1 cellular context compared by ENCODE assay signal in the genomic region with DNA sequence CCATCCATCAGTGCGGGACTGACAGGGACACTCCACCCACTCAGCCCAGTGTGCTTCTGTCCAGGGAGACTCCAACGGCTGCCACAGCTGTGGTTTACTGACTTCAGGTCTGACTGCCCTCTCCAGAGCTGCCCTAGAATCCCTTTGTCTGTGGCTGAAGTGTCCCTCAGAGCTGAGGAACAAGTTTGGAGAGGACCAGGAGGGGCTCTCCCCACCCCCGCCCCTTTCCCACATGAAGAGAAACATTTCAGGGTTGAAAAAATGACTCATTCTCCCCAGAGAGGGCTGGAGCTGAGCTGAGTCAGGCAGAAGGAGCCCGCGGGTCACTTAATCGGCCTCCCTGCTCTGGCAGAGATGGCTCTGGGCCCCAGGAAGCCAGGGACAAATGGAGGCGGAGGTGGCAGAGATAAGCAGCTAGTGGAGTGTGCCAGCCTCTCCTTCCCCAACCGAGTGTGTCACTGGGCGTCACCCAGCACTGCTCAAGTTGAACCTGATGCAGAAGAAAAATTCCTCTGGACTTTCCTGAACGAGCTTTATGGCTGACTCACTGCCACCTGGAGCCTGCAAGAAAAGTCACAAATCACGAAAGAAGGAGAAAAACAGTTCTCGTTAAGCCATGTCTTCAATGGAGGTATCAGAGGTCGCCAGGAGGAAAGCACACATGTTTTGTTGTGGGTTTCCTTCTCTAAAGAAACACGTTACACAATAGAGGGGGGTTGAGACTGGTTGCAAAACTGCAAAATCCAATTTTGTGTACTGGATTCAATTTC.
TF ChIP-seq lines count a peak whose summit lies in the region.

No MANE protein-coding gene starts in this region.

TF ChIP-seq in GM12878, 131 proteins besides CTCF, POLR2A, EP300 and RAD21 (continued from another document and continues in another):
- TF ChIP-seq, protein P1, sequence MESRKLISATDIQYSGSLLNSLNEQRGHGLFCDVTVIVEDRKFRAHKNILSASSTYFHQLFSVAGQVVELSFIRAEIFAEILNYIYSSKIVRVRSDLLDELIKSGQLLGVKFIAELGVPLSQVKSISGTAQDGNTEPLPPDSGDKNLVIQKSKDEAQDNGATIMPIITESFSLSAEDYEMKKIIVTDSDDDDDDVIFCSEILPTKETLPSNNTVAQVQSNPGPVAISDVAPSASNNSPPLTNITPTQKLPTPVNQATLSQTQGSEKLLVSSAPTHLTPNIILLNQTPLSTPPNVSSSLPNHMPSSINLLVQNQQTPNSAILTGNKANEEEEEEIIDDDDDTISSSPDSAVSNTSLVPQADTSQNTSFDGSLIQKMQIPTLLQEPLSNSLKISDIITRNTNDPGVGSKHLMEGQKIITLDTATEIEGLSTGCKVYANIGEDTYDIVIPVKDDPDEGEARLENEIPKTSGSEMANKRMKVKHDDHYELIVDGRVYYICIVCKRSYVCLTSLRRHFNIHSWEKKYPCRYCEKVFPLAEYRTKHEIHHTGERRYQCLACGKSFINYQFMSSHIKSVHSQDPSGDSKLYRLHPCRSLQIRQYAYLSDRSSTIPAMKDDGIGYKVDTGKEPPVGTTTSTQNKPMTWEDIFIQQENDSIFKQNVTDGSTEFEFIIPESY (IDR thresholded peaks at IDR 0.05): no peak
- TF ChIP-seq, protein P2, sequence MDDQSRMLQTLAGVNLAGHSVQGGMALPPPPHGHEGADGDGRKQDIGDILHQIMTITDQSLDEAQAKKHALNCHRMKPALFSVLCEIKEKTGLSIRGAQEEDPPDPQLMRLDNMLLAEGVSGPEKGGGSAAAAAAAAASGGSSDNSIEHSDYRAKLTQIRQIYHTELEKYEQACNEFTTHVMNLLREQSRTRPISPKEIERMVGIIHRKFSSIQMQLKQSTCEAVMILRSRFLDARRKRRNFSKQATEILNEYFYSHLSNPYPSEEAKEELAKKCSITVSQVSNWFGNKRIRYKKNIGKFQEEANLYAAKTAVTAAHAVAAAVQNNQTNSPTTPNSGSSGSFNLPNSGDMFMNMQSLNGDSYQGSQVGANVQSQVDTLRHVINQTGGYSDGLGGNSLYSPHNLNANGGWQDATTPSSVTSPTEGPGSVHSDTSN (IDR thresholded peaks at IDR 0.05; ENCODE audit: insufficient replicate concordance, low read depth, low read length): peak; percentile 85
- TF ChIP-seq FOXM1 (IDR thresholded peaks at IDR 0.05; ENCODE audit: low read depth, low read length) (peak; percentile 62; the same call in 1 of the 2 replicates), FOXK2 (IDR thresholded peaks at IDR 0.05) (no peak), PML (IDR thresholded peaks at IDR 0.05; ENCODE audit: low read length) (no peak), POLR2AphosphoS5 (IDR thresholded peaks at IDR 0.05; ENCODE audit: low read length) (0 out of 2 replicates have a peak, but pooled peaks have one; percentile 27), CHD2 (IDR thresholded peaks at IDR 0.05; ENCODE audit: borderline replicate concordance, low read depth, low read length) (no peak), SUZ12 (IDR thresholded peaks at IDR 0.05; ENCODE audit: unreplicated experiment) (no peak), RFX5 (IDR thresholded peaks at IDR 0.05; ENCODE audit: low read depth, low read length) (no peak), MXI1 (IDR thresholded peaks at IDR 0.05; ENCODE audit: low read depth, low read length) (no peak), RUNX3 (IDR thresholded peaks at IDR 0.05; ENCODE audit: low read length) (peak; percentile 89), ZNF274 (IDR thresholded peaks at IDR 0.05; ENCODE audit: insufficient read depth, insufficient read length) (no peak), ZNF24 (IDR thresholded peaks at IDR 0.05) (no peak), POU2F2 (IDR thresholded peaks at IDR 0.05; ENCODE audit: borderline replicate concordance, low read depth, low read length) (no peak), BRCA1 (IDR thresholded peaks at IDR 0.05; ENCODE audit: low read depth, low read length) (no peak), TCF12 (IDR thresholded peaks at IDR 0.05; ENCODE audit: low read depth, low read length) (no peak), FOS (IDR thresholded peaks at IDR 0.05; ENCODE audit: borderline replicate concordance, extremely low read depth, insufficient read length) (no peak), CREM (IDR thresholded peaks at IDR 0.05; ENCODE audit: low read depth) (peak; percentile 48; the same call in 1 of the 2 replicates)
- TF ChIP-seq, protein P3, sequence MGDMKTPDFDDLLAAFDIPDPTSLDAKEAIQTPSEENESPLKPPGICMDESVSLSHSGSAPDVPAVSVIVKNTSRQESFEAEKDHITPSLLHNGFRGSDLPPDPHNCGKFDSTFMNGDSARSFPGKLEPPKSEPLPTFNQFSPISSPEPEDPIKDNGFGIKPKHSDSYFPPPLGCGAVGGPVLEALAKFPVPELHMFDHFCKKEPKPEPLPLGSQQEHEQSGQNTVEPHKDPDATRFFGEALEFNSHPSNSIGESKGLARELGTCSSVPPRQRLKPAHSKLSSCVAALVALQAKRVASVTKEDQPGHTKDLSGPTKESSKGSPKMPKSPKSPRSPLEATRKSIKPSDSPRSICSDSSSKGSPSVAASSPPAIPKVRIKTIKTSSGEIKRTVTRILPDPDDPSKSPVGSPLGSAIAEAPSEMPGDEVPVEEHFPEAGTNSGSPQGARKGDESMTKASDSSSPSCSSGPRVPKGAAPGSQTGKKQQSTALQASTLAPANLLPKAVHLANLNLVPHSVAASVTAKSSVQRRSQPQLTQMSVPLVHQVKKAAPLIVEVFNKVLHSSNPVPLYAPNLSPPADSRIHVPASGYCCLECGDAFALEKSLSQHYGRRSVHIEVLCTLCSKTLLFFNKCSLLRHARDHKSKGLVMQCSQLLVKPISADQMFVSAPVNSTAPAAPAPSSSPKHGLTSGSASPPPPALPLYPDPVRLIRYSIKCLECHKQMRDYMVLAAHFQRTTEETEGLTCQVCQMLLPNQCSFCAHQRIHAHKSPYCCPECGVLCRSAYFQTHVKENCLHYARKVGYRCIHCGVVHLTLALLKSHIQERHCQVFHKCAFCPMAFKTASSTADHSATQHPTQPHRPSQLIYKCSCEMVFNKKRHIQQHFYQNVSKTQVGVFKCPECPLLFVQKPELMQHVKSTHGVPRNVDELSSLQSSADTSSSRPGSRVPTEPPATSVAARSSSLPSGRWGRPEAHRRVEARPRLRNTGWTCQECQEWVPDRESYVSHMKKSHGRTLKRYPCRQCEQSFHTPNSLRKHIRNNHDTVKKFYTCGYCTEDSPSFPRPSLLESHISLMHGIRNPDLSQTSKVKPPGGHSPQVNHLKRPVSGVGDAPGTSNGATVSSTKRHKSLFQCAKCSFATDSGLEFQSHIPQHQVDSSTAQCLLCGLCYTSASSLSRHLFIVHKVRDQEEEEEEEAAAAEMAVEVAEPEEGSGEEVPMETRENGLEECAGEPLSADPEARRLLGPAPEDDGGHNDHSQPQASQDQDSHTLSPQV (IDR thresholded peaks at IDR 0.05): no peak
- TF ChIP-seq, protein P4, sequence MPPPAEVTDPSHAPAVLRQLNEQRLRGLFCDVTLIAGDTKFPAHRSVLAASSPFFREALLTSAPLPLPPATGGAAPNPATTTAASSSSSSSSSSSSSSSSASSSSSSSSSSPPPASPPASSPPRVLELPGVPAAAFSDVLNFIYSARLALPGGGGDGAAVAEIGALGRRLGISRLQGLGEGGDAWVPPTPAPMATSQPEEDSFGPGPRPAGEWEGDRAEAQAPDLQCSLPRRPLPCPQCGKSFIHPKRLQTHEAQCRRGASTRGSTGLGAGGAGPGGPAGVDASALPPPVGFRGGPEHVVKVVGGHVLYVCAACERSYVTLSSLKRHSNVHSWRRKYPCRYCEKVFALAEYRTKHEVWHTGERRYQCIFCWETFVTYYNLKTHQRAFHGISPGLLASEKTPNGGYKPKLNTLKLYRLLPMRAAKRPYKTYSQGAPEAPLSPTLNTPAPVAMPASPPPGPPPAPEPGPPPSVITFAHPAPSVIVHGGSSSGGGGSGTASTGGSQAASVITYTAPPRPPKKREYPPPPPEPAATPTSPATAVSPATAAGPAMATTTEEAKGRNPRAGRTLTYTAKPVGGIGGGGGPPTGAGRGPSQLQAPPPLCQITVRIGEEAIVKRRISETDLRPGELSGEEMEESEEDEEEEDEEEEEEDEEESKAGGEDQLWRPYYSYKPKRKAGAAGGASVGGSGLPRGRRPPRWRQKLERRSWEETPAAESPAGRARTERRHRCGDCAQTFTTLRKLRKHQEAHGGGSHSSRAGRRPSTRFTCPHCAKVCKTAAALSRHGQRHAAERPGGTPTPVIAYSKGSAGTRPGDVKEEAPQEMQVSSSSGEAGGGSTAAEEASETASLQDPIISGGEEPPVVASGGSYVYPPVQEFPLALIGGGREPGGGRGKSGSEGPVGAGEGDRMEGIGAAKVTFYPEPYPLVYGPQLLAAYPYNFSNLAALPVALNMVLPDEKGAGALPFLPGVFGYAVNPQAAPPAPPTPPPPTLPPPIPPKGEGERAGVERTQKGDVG (CRISPR knock-in tag; IDR thresholded peaks at IDR 0.05): no peak
- TF ChIP-seq, protein P5, sequence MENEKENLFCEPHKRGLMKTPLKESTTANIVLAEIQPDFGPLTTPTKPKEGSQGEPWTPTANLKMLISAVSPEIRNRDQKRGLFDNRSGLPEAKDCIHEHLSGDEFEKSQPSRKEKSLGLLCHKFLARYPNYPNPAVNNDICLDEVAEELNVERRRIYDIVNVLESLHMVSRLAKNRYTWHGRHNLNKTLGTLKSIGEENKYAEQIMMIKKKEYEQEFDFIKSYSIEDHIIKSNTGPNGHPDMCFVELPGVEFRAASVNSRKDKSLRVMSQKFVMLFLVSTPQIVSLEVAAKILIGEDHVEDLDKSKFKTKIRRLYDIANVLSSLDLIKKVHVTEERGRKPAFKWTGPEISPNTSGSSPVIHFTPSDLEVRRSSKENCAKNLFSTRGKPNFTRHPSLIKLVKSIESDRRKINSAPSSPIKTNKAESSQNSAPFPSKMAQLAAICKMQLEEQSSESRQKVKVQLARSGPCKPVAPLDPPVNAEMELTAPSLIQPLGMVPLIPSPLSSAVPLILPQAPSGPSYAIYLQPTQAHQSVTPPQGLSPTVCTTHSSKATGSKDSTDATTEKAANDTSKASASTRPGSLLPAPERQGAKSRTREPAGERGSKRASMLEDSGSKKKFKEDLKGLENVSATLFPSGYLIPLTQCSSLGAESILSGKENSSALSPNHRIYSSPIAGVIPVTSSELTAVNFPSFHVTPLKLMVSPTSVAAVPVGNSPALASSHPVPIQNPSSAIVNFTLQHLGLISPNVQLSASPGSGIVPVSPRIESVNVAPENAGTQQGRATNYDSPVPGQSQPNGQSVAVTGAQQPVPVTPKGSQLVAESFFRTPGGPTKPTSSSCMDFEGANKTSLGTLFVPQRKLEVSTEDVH (IDR thresholded peaks at IDR 0.05; ENCODE audit: low read depth, partially characterized antibody): no peak
- TF ChIP-seq, protein P6, sequence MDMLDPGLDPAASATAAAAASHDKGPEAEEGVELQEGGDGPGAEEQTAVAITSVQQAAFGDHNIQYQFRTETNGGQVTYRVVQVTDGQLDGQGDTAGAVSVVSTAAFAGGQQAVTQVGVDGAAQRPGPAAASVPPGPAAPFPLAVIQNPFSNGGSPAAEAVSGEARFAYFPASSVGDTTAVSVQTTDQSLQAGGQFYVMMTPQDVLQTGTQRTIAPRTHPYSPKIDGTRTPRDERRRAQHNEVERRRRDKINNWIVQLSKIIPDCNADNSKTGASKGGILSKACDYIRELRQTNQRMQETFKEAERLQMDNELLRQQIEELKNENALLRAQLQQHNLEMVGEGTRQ (IDR thresholded peaks at IDR 0.05; ENCODE audit: borderline replicate concordance, low read depth, low read length): no peak
- TF ChIP-seq, protein P7, sequence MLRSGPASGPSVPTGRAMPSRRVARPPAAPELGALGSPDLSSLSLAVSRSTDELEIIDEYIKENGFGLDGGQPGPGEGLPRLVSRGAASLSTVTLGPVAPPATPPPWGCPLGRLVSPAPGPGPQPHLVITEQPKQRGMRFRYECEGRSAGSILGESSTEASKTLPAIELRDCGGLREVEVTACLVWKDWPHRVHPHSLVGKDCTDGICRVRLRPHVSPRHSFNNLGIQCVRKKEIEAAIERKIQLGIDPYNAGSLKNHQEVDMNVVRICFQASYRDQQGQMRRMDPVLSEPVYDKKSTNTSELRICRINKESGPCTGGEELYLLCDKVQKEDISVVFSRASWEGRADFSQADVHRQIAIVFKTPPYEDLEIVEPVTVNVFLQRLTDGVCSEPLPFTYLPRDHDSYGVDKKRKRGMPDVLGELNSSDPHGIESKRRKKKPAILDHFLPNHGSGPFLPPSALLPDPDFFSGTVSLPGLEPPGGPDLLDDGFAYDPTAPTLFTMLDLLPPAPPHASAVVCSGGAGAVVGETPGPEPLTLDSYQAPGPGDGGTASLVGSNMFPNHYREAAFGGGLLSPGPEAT (IDR thresholded peaks at IDR 0.05; ENCODE audit: low read depth): peak; percentile 82
- TF ChIP-seq, protein P8, sequence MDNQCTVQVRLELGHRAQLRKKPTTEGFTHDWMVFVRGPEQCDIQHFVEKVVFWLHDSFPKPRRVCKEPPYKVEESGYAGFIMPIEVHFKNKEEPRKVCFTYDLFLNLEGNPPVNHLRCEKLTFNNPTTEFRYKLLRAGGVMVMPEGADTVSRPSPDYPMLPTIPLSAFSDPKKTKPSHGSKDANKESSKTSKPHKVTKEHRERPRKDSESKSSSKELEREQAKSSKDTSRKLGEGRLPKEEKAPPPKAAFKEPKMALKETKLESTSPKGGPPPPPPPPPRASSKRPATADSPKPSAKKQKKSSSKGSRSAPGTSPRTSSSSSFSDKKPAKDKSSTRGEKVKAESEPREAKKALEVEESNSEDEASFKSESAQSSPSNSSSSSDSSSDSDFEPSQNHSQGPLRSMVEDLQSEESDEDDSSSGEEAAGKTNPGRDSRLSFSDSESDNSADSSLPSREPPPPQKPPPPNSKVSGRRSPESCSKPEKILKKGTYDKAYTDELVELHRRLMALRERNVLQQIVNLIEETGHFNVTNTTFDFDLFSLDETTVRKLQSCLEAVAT (IDR thresholded peaks at IDR 0.05): peak; percentile 25; the same call in 1 of the 2 replicates
- TF ChIP-seq, protein P9, sequence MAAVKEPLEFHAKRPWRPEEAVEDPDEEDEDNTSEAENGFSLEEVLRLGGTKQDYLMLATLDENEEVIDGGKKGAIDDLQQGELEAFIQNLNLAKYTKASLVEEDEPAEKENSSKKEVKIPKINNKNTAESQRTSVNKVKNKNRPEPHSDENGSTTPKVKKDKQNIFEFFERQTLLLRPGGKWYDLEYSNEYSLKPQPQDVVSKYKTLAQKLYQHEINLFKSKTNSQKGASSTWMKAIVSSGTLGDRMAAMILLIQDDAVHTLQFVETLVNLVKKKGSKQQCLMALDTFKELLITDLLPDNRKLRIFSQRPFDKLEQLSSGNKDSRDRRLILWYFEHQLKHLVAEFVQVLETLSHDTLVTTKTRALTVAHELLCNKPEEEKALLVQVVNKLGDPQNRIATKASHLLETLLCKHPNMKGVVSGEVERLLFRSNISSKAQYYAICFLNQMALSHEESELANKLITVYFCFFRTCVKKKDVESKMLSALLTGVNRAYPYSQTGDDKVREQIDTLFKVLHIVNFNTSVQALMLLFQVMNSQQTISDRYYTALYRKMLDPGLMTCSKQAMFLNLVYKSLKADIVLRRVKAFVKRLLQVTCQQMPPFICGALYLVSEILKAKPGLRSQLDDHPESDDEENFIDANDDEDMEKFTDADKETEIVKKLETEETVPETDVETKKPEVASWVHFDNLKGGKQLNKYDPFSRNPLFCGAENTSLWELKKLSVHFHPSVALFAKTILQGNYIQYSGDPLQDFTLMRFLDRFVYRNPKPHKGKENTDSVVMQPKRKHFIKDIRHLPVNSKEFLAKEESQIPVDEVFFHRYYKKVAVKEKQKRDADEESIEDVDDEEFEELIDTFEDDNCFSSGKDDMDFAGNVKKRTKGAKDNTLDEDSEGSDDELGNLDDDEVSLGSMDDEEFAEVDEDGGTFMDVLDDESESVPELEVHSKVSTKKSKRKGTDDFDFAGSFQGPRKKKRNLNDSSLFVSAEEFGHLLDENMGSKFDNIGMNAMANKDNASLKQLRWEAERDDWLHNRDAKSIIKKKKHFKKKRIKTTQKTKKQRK (IDR thresholded peaks at IDR 0.05; ENCODE audit: low read depth, low read length): no peak
